ENCODE assay signal across 25 cellular contexts in genomic region chr1:190296453-190296852, GRCh38.
DNase-seq lines count a peak whose midpoint lies in the region; ATAC-seq, FAIRE-seq and TF ChIP-seq lines count a peak whose summit lies in the region.
"Had no signal": no experiment of that assay in that cellular context is flagged by ENCODE, and none has a peak within 500 bp of the region (broad histone marks: within the 10 kb centered on the region; RNA-seq: fewer than 3 reads in every experiment).

No MANE protein-coding gene starts in this region.

- H2AFZ ChIP-seq in HepG2 (ENCODE audit: low read length) = no peak overlapping the region
- H2AFZ ChIP-seq in IMR-90 (replicated peaks; ENCODE audit: low read length, poor library complexity) = no peak overlapping the region
- no peak overlapping the region for H2AFZ ChIP-seq in K562 (ENCODE audit: low read depth, low read length)
- no peak overlapping the region for H2AFZ ChIP-seq in PC-9

- no peak overlapping the region for H4K5ac ChIP-seq in IMR-90 (ENCODE audit: low read depth, low read length)

- H3K4ac ChIP-seq in IMR-90 (ENCODE audit: low read depth, low read length) = no peak overlapping the region

- no peak overlapping the region for H2BK120ac ChIP-seq in IMR-90 (ENCODE audit: low read depth, low read length)

- no peaks in the 10 kb centered on the region for H3K9me1 ChIP-seq in IMR-90 (ENCODE audit: insufficient read depth, low read length)
- H3K9me1 ChIP-seq in K562 (ENCODE audit: control insufficient read depth, insufficient read depth, low read length) = no peaks in the 10 kb centered on the region

- H3K9me2 ChIP-seq in PC-9 (ENCODE audit: insufficient read depth) = no peaks in the 10 kb centered on the region

- H3K9ac ChIP-seq in HepG2 (ENCODE audit: insufficient read depth, low read depth, low read length) = no peak overlapping the region
- no peak overlapping the region for H3K9ac ChIP-seq in IMR-90 (ENCODE audit: low read depth, low read length)
- no peak overlapping the region for H3K9ac ChIP-seq in K562 (ENCODE audit: insufficient read depth in 1 of 2, low read depth in 2 of 2, low read length in 2 of 2)
- H3K9ac ChIP-seq: BLaER1 treated with 17β-estradiol and CSF1 and Interleukin-3, amounts not matched to agents 10 nM and 100 nM had no signal

- 5% methylated on average over 2 of the region's 2 CpGs for WGBS in HepG2 (ENCODE audit: low lambda C conversion rate)
- WGBS in right lobe of liver (ENCODE audit: insufficient coverage, low coverage, low lambda C conversion rate, missing lambda C conversion rate) = 61% methylated on average over 2 of the region's 2 CpGs
- no CpG with 5 or more reads among the region's 2 CpGs for WGBS in IMR-90 (ENCODE audit: extremely low coverage in 2 of 2, insufficient read length in 1 of 2), 2 experiments
- WGBS in K562 (ENCODE audit: insufficient coverage, low coverage, missing lambda C conversion rate) = 6% methylated on average over 2 of the region's 2 CpGs

- H3K56ac ChIP-seq in IMR-90 (ENCODE audit: extremely low read depth, insufficient read depth, low read length) = no peak overlapping the region

- H3K23ac ChIP-seq in IMR-90 (ENCODE audit: low read depth, low read length) = no peak overlapping the region

- H2BK20ac ChIP-seq in IMR-90 (ENCODE audit: low read depth, low read length) = no peak overlapping the region

- H3K9me3 ChIP-seq in HepG2 (ENCODE audit: low read length) = no peaks in the 10 kb centered on the region
- H3K9me3 ChIP-seq in right lobe of liver = no peaks in the 10 kb centered on the region
- no peaks in the 10 kb centered on the region for H3K9me3 ChIP-seq in IMR-90 (ENCODE audit: control insufficient read depth, insufficient read depth, low read length)
- no peaks in the 10 kb centered on the region for H3K9me3 ChIP-seq in K562 (replicated peaks; ENCODE audit: control insufficient read depth, insufficient read depth, low read depth, low read length)
- no peaks in the 10 kb centered on the region; the same call in 1 of the 2 replicates for H3K9me3 ChIP-seq in PC-9 (ENCODE audit: insufficient read depth, low read depth)
- H3K9me3 ChIP-seq in SJCRH30 (replicated peaks) = no peaks in the 10 kb centered on the region
- H3K9me3 ChIP-seq: A549; BLaER1 treated with 17β-estradiol and CSF1 and Interleukin-3, amounts not matched to agents 10 nM and 100 nM; Caco-2 had no signal

- FAIRE-seq in HepG2 (lab: Jason Lieb, UNC) = no peak
- no peak for FAIRE-seq in K562 (lab: Jason Lieb, UNC)
- FAIRE-seq: A549, GM12891, GM19239 had no signal

- no peak overlapping the region for H2AK5ac ChIP-seq in IMR-90 (ENCODE audit: low read depth, low read length)

- no peaks in the 10 kb centered on the region for H3K27me3 ChIP-seq in HepG2 (ENCODE audit: control insufficient read depth in 1 of 2, insufficient read depth in 2 of 2, low read length in 2 of 2)
- no peaks in the 10 kb centered on the region for H3K27me3 ChIP-seq in right lobe of liver
- H3K27me3 ChIP-seq in IMR-90 (ENCODE audit: control insufficient read depth, insufficient read depth, low read length) = no peaks in the 10 kb centered on the region
- H3K27me3 ChIP-seq in K562 (ENCODE audit: control insufficient read depth in 2 of 2, insufficient read depth in 2 of 2, low read length in 2 of 2) = no peaks in the 10 kb centered on the region; a peak in 1 of 5 replicates
- no peaks in the 10 kb centered on the region for H3K27me3 ChIP-seq in PC-9 (ENCODE audit: insufficient read depth, low read depth)
- H3K27me3 ChIP-seq in SJCRH30 = no peaks in the 10 kb centered on the region
- H3K27me3 ChIP-seq: BLaER1 treated with 17β-estradiol and CSF1 and Interleukin-3, amounts not matched to agents 10 nM and 100 nM had no signal

- H3K18ac ChIP-seq in IMR-90 (ENCODE audit: low read depth, low read length) = no peak overlapping the region

- no peak overlapping the region for H3K27ac ChIP-seq in HepG2 (ENCODE audit: extremely low read length, insufficient read depth, low read length)
- H3K27ac ChIP-seq in right lobe of liver = no peak overlapping the region
- no peak overlapping the region for H3K27ac ChIP-seq in IMR-90 (ENCODE audit: insufficient read depth, low read length)
- H3K27ac ChIP-seq in K562 (ENCODE audit: extremely low read depth, low read depth, low read length) = no peak overlapping the region
- H3K27ac ChIP-seq in PC-9 = no peak overlapping the region
- H3K27ac ChIP-seq in SJCRH30 = no peak overlapping the region
- H3K27ac ChIP-seq: 22Rv1; A549; BLaER1 treated with 17β-estradiol and CSF1 and Interleukin-3, amounts not matched to agents 10 nM and 100 nM; C4-2B had no signal

- H3K4me3 ChIP-seq in HepG2 (replicated peaks in 1 of 3; ENCODE audit: insufficient read depth in 1 of 3, low read depth in 2 of 3, low read length in 3 of 3) (no peak overlapping the region), right lobe of liver (no peak overlapping the region), IMR-90 (ENCODE audit: insufficient read depth, low read depth, low read length) (no peak overlapping the region), K562 (no peak overlapping the region), PC-9 (no peak overlapping the region), SJCRH30 (no peak overlapping the region)
- H3K4me3 ChIP-seq: A549; BLaER1 treated with 17β-estradiol and CSF1 and Interleukin-3, amounts not matched to agents 10 nM and 100 nM had no signal

- DNase-seq in HepG2 (ENCODE audit: low spot score) (no peak), right lobe of liver (no peak), IMR-90 (no peak), K562 (ENCODE audit: extremely low read depth in 1 of 4, low spot score in 3 of 4) (no peak), PC-9 (no peak), SJCRH30 (no peak), T1000 (lab: John Stamatoyannopoulos, UW) (no peak)
- DNase-seq: AML-193; Caco-2; Calu3; CD4-positive, alpha-beta T cell; CD8-positive, alpha-beta T cell; DMS 273 treated with DMSO at 0.1 percent for 48 hours; DMS153; DMS53; DMS79; DND-41; EL; GDM1 had no signal

- CTCF ChIA-PET in HepG2 (lab: Yijun Ruan, JAX; ENCODE audit: low intra/inter-chr PET ratio, low total read pairs) (no interaction called here), IMR-90 (lab: Yijun Ruan, JAX) (no interaction called here), K562 (lab: Yijun Ruan, JAX; ENCODE audit: low intra/inter-chr PET ratio) (no interaction called here), PC-9 (lab: Charles Lee) (no interaction called here)

- no peak for TF ChIP-seq EP300 in HepG2 (IDR thresholded peaks at IDR 0.05; ENCODE audit: low read depth in 2 of 2, low read length in 2 of 2)
- TF ChIP-seq EP300 in HepG2 (CRISPR knock-in tag; IDR thresholded peaks at IDR 0.05; ENCODE audit: borderline replicate concordance) = no peak
- no peak for TF ChIP-seq EP300 in K562 (IDR thresholded peaks at IDR 0.05; ENCODE audit: low read length)

- H3K79me2 ChIP-seq in HepG2 (ENCODE audit: insufficient read depth, low read length) (no peaks in the 10 kb centered on the region), K562 (ENCODE audit: control insufficient read depth, insufficient read depth, low read length) (no peaks in the 10 kb centered on the region), PC-9 (ENCODE audit: low read depth) (no peaks in the 10 kb centered on the region)

- ATAC-seq in HepG2 (no peak), right lobe of liver (no peak), IMR-90 (ENCODE audit: low read depth) (no peak), K562 (no peak)
- ATAC-seq: A549; CD8-positive, alpha-beta T cell had no signal

- H2AK9ac ChIP-seq in IMR-90 (replicated peaks; ENCODE audit: low read depth, low read length, poor library complexity) = no peak overlapping the region

- no peak overlapping the region for H3K14ac ChIP-seq in IMR-90 (replicated peaks; ENCODE audit: low read depth, low read length)

- TF ChIP-seq CTCF in HepG2 (CRISPR knock-in tag; IDR thresholded peaks at IDR 0.05) (no peak), right lobe of liver (IDR thresholded peaks at IDR 0.05) (no peak), IMR-90 (conservative IDR thresholded peaks at IDR 0.05; ENCODE audit: low read depth, low read length) (no peak), K562 (IDR thresholded peaks at IDR 0.05 in 2 of 3, conservative IDR thresholded peaks at IDR 0.05 in 1 of 3; ENCODE audit: insufficient read depth in 2 of 3, low read depth in 1 of 3, low read length in 3 of 3) (no peak), PC-9 (conservative IDR thresholded peaks at IDR 0.05) (no peak)

- H2BK5ac ChIP-seq in IMR-90 (ENCODE audit: low read depth, low read length, poor library complexity, severe bottlenecking) = no peak overlapping the region

- no peak overlapping the region for H4K8ac ChIP-seq in IMR-90 (ENCODE audit: low read depth in 2 of 2, low read length in 2 of 2)

- H3F3A ChIP-seq in PC-9 (ENCODE audit: insufficient read depth, low read depth) = no peaks in the 10 kb centered on the region

- intact Hi-C loops in HepG2 (cut with micrococcal nuclease; ENCODE audit: unreplicated experiment) (no loop called here), right lobe of liver (cut with DNase I) (no loop called here), IMR-90 (cut with micrococcal nuclease) (loop anchor here (10.0 kb wide), 1 partner anchor 162 kb away; no protein-coding TSS in a partner anchor), K562 (cut with micrococcal nuclease) (no loop called here), PC-9 (cut with micrococcal nuclease; ENCODE audit: unreplicated experiment) (no loop called here)

- no peak for TF ChIP-seq POLR2A in HepG2 (IDR thresholded peaks at IDR 0.05; ENCODE audit: insufficient read depth in 1 of 2, low read depth in 2 of 2, low read length in 2 of 2)
- no peak for TF ChIP-seq POLR2A in right lobe of liver (IDR thresholded peaks at IDR 0.05)
- TF ChIP-seq POLR2A in IMR-90 (IDR thresholded peaks at IDR 0.05; ENCODE audit: low read depth, low read length) = no peak
- no peak for TF ChIP-seq POLR2A in K562 (conservative IDR thresholded peaks at IDR 0.05)

- H3K36me3 ChIP-seq in HepG2 (replicated peaks in 1 of 2; ENCODE audit: control insufficient read depth in 1 of 2, insufficient read depth in 2 of 2, low read length in 2 of 2) = no peaks in the 10 kb centered on the region
- no peaks in the 10 kb centered on the region for H3K36me3 ChIP-seq in right lobe of liver
- no peaks in the 10 kb centered on the region for H3K36me3 ChIP-seq in IMR-90 (ENCODE audit: control insufficient read depth, insufficient read depth, low read length)
- no peaks in the 10 kb centered on the region for H3K36me3 ChIP-seq in K562 (ENCODE audit: control insufficient read depth, insufficient read depth, low read length)
- no peaks in the 10 kb centered on the region for H3K36me3 ChIP-seq in PC-9 (ENCODE audit: low read depth)
- H3K36me3 ChIP-seq in SJCRH30 = no peaks in the 10 kb centered on the region
- H3K36me3 ChIP-seq: BLaER1 treated with 17β-estradiol and CSF1 and Interleukin-3, amounts not matched to agents 10 nM and 100 nM had no signal

- no peak for TF ChIP-seq RAD21 in HepG2 (CRISPR knock-in tag; IDR thresholded peaks at IDR 0.05)
- TF ChIP-seq RAD21 in IMR-90 (IDR thresholded peaks at IDR 0.05; ENCODE audit: low read length) = no peak
- TF ChIP-seq RAD21 in K562 (CRISPR knock-in tag; conservative IDR thresholded peaks at IDR 0.05 in 1 of 2, IDR thresholded peaks at IDR 0.05 in 1 of 2) = no peak

- H3K4me2 ChIP-seq in HepG2 (ENCODE audit: low read depth, low read length) (no peak overlapping the region), IMR-90 (ENCODE audit: low read depth, low read length) (no peak overlapping the region), K562 (ENCODE audit: insufficient read depth, low read length) (no peak overlapping the region), PC-9 (no peak overlapping the region)
- H3K4me2 ChIP-seq: A549; BLaER1 treated with 17β-estradiol and CSF1 and Interleukin-3, amounts not matched to agents 10 nM and 100 nM had no signal

- dilution Hi-C loops in IMR-90 (cut with HindIII; ENCODE audit: low sequenced_read_pairs, unreplicated experiment) = no loop called here

- H2BK15ac ChIP-seq in IMR-90 (ENCODE audit: low read depth, low read length) = no peak overlapping the region

- no peaks in the 10 kb centered on the region for H3K79me1 ChIP-seq in IMR-90 (ENCODE audit: low read depth in 1 of 2, low read length in 2 of 2)

- H4K91ac ChIP-seq in IMR-90 (ENCODE audit: insufficient read depth, low read depth, low read length) = no peak overlapping the region

- POLR2A ChIA-PET in HepG2 (lab: Yijun Ruan, JAX) = no interaction called here
- POLR2A ChIA-PET in IMR-90 (lab: Charles Lee; ENCODE audit: unreplicated experiment) = no interaction called here
- POLR2A ChIA-PET in K562 (lab: Yijun Ruan, JAX) = no interaction called here
- POLR2A ChIA-PET in PC-9 (lab: Charles Lee; ENCODE audit: unreplicated experiment) = no interaction called here

- no peaks in the 10 kb centered on the region for H4K20me1 ChIP-seq in HepG2 (ENCODE audit: insufficient read depth, low read length)
- H4K20me1 ChIP-seq in IMR-90 (ENCODE audit: insufficient read depth, low read length) = no peaks in the 10 kb centered on the region
- H4K20me1 ChIP-seq in K562 (replicated peaks; ENCODE audit: control insufficient read depth, insufficient read depth, low read length) = no peaks in the 10 kb centered on the region
- H4K20me1 ChIP-seq in PC-9 (ENCODE audit: insufficient read depth) = no peaks in the 10 kb centered on the region
- H4K20me1 ChIP-seq: BLaER1 treated with 17β-estradiol and CSF1 and Interleukin-3, amounts not matched to agents 10 nM and 100 nM had no signal

- BruUV-seq in HepG2 (replicated peaks; lab: Mats Ljungman, UMichigan) = no TSS peak
- BruUV-seq in IMR-90 (replicated peaks; lab: Mats Ljungman, UMichigan) = no TSS peak
- BruUV-seq in K562 (replicated peaks; lab: Mats Ljungman, UMichigan) = no TSS peak
- no TSS peak for BruUV-seq in PC-9 (replicated peaks; lab: Mats Ljungman, UMichigan)

- in situ Hi-C loops in HepG2 (cut with HindIII; ENCODE audit: extremely low pct_ligation_motif_present, low pct_unique_long_range_greater_than_20kb) = no loop called here
- in situ Hi-C loops in IMR-90 (cut with MboI; ENCODE audit: low sequenced_read_pairs) = no loop called here
- in situ Hi-C loops in K562 (cut with MboI) = no loop called here

- no peaks in the 10 kb centered on the region for H3K4me1 ChIP-seq in HepG2 (ENCODE audit: insufficient read depth, low read length)
- no peaks in the 10 kb centered on the region for H3K4me1 ChIP-seq in right lobe of liver
- no peaks in the 10 kb centered on the region for H3K4me1 ChIP-seq in IMR-90 (ENCODE audit: control insufficient read depth, insufficient read depth, low read length)
- no peaks in the 10 kb centered on the region for H3K4me1 ChIP-seq in K562 (replicated peaks in 1 of 2; ENCODE audit: control insufficient read depth in 2 of 2, insufficient read depth in 2 of 2, low read length in 2 of 2)
- no peaks in the 10 kb centered on the region for H3K4me1 ChIP-seq in PC-9 (replicated peaks; ENCODE audit: insufficient read depth)
- H3K4me1 ChIP-seq in SJCRH30 = no peaks in the 10 kb centered on the region
- H3K4me1 ChIP-seq: A549; BLaER1 treated with 17β-estradiol and CSF1 and Interleukin-3, amounts not matched to agents 10 nM and 100 nM; Caco-2 had no signal
